14 cellular contexts compared by ENCODE assay signal in genomic region chr22:38292694-38293093, GRCh38. TPM values are rescaled to one million over a fixed set of nuclear protein-coding genes. Genes with fewer than 3 reads are reported as not detected.
DNase-seq lines count a peak whose midpoint lies in the region; ATAC-seq and TF ChIP-seq lines count a peak whose summit lies in the region.
"Had no signal": no experiment of that assay in that cellular context is flagged by ENCODE, and none has a peak within 500 bp of the region (broad histone marks: within the 10 kb centered on the region; RNA-seq: fewer than 3 reads in every experiment).

No MANE protein-coding gene starts in this region.

- H2AFZ ChIP-seq in mesenchymal stem cell (ENCODE audit: low read depth, low read length) = no peak overlapping the region
- no peak overlapping the region for H2AFZ ChIP-seq in GM23248

- no peak overlapping the region for H2BK5ac ChIP-seq in mesenchymal stem cell (ENCODE audit: low read depth, low read length, poor library complexity, severe bottlenecking)

- in situ Hi-C loops in GM23248 (cut with MboI) = no loop called here

- peaks cover 59% of the 10 kb centered on the region for H3K79me2 ChIP-seq in GM23248 (ENCODE audit: insufficient read depth)

- no peaks in the 10 kb centered on the region for H4K20me1 ChIP-seq in GM23248 (ENCODE audit: insufficient read depth)

- peaks cover 38% of the 10 kb centered on the region for H3K79me1 ChIP-seq in mesenchymal stem cell (replicated peaks; ENCODE audit: low read length, poor library complexity, severe bottlenecking)

- no peak overlapping the region for H4K8ac ChIP-seq in mesenchymal stem cell (ENCODE audit: low read length)

- H2BK12ac ChIP-seq in mesenchymal stem cell (ENCODE audit: low read length in 2 of 2) = no peak overlapping the region

- no peaks in the 10 kb centered on the region for H3K9me2 ChIP-seq in GM23248 (ENCODE audit: insufficient read depth)

- H2BK15ac ChIP-seq in mesenchymal stem cell (ENCODE audit: low read depth, poor library complexity, severe bottlenecking) = no peak overlapping the region

- peaks cover 86 to 91% of the 10 kb centered on the region in 2 experiments for H3K36me3 ChIP-seq in mesenchymal stem cell (ENCODE audit: control insufficient read depth in 1 of 2, insufficient read depth in 2 of 2, low read depth in 1 of 2, low read length in 2 of 2)
- peaks cover 41% of the 10 kb centered on the region for H3K36me3 ChIP-seq in GM23248 (ENCODE audit: low read depth)

- 86% methylated on average over 9 of the region's 9 CpGs for WGBS in mesenchymal stem cell
- 84 to 90% methylated on average over 9 of the region's 9 CpGs for WGBS in GM23248 (ENCODE audit: low coverage in 1 of 2, low lambda C conversion rate in 2 of 2, missing lambda C conversion rate in 2 of 2), 2 experiments

- H3K4me2 ChIP-seq in mesenchymal stem cell (ENCODE audit: low read length, poor library complexity, severe bottlenecking) (no peak overlapping the region), GM23248 (ENCODE audit: unreplicated experiment) (no peak overlapping the region)

- no peaks in the 10 kb centered on the region for H3K9me3 ChIP-seq in mesenchymal stem cell (ENCODE audit: control insufficient read depth, low read length)
- H3K9me3 ChIP-seq in GM23248 (ENCODE audit: low read depth) = no peaks in the 10 kb centered on the region

- no peak overlapping the region for H3K4ac ChIP-seq in mesenchymal stem cell (ENCODE audit: low read depth in 1 of 2, low read length in 2 of 2)

- H4K91ac ChIP-seq in mesenchymal stem cell (ENCODE audit: low read length) = no peak overlapping the region

- no peak overlapping the region for H3K9ac ChIP-seq in mesenchymal stem cell (ENCODE audit: low read length)
- no peak overlapping the region for H3K9ac ChIP-seq in GM23248

- peak; percentile 42 for DNase-seq in NB4 (ENCODE audit: low read depth)
- DNase-seq in choroid plexus epithelial cell (ENCODE audit: low read depth) = peak; percentile 93
- DNase-seq in mesenchymal stem cell = peak; percentile 69
- no peak for DNase-seq in substantia nigra (lab: John Stamatoyannopoulos, UW)
- no peak for DNase-seq in NCI-H1092 treated with DMSO at 0.1 percent for 48 hours (lab: John Stamatoyannopoulos, UW)
- DNase-seq in GM23248 = no peak
- no peak for DNase-seq in activated T-cell treated with anti-CD3 and anti-CD28 coated beads, Interleukin-2, amount 50 U/mL, for 1 hour
- DNase-seq: DMS79 treated with DMSO at 0.1 percent for 48 hours; hippocampal formation; NCI-H1105; PC-3; stimulated activated CD4-positive, alpha-beta T cell treated with anti-CD3 and anti-CD28 coated beads, Interleukin-12 subunit alpha, Interleukin-12 subunit beta, amount 100 ng/mL, for 4 hours; T-helper 2 cell had no signal

- H3F3A ChIP-seq in GM23248 (ENCODE audit: insufficient read depth) = peaks cover 19% of the 10 kb centered on the region

- no peak for TF ChIP-seq POLR2A in NB4 (IDR thresholded peaks at IDR 0.05; ENCODE audit: extremely low read depth, insufficient read length)

- H3K4me1 ChIP-seq in mesenchymal stem cell (ENCODE audit: control insufficient read depth, insufficient read depth, low read depth, low read length) = peaks cover 6% of the 10 kb centered on the region
- H3K4me1 ChIP-seq in GM23248 (ENCODE audit: insufficient read depth) = no peaks in the 10 kb centered on the region

- no peak overlapping the region for H3K23ac ChIP-seq in mesenchymal stem cell (ENCODE audit: low read length in 2 of 2)

- no peak for TF ChIP-seq CTCF in NB4 (IDR thresholded peaks at IDR 0.05; ENCODE audit: low read depth, low read length)
- TF ChIP-seq CTCF in choroid plexus epithelial cell (conservative IDR thresholded peaks at IDR 0.05; ENCODE audit: low read depth, low read length) = peak; percentile 16

- H3K18ac ChIP-seq in mesenchymal stem cell (ENCODE audit: low read depth in 1 of 2, low read length in 2 of 2) = no peak overlapping the region

- H3K27ac ChIP-seq in mesenchymal stem cell (ENCODE audit: low read length, poor library complexity, severe bottlenecking) = no peak overlapping the region
- peak overlapping the region; percentile 16 for H3K27ac ChIP-seq in substantia nigra (ENCODE audit: low read depth, low read length, poor library complexity, severe bottlenecking)
- no peak overlapping the region for H3K27ac ChIP-seq in GM23248

- ATAC-seq in GM19035 (IDR thresholded peaks at IDR 0.05; ENCODE audit: unreplicated experiment) = no peak
- ATAC-seq: PC-3 had no signal

- H3K27me3 ChIP-seq in mesenchymal stem cell (ENCODE audit: control insufficient read depth in 1 of 2, insufficient read depth in 1 of 2, low read length in 2 of 2) = no peaks in the 10 kb centered on the region
- H3K27me3 ChIP-seq in GM23248 (replicated peaks; ENCODE audit: insufficient read depth) = no peaks in the 10 kb centered on the region

- H3K4me3 ChIP-seq in NB4 (ENCODE audit: low read depth, low read length) (no peak overlapping the region), choroid plexus epithelial cell (ENCODE audit: low read depth, low read length) (no peak overlapping the region), mesenchymal stem cell (ENCODE audit: insufficient read depth in 1 of 2, low read depth in 1 of 2, low read length in 2 of 2) (no peak overlapping the region), GM23248 (no peak overlapping the region)

- no peak overlapping the region for H2BK120ac ChIP-seq in mesenchymal stem cell (ENCODE audit: low read depth, low read length)

- no peak overlapping the region for H2AK5ac ChIP-seq in mesenchymal stem cell (ENCODE audit: low read length, severe bottlenecking)

- no peak overlapping the region for H3K14ac ChIP-seq in mesenchymal stem cell (ENCODE audit: low read length in 2 of 2)

RNA-seq across cellular contexts. Expression of gene TMEM184B, which starts 19.9 kb away (rescaled TPM):
- 71.3 TPM for polyA plus RNA-seq in mesenchymal stem cell (2013, experiment 1 of 2)
- 71.6 TPM for polyA plus RNA-seq in mesenchymal stem cell (2013, experiment 2 of 2)
- total RNA-seq in GM23248 (2014; rRNA removed; shearing (Covaris generic)) = 73.2 and 91.0 TPM in 2 replicates
- 82.7 and 83.7 TPM in 2 replicates for polyA plus RNA-seq in GM23248 (2016; fragmentation: Nextera tagmentation; extraction: Ambion mirVana)

RNA-seq across cellular contexts. Expression of gene CSNK1E, which starts 24.5 kb away (rescaled TPM):
- polyA plus RNA-seq in mesenchymal stem cell (2013, experiment 1 of 2) = 175 TPM
- 170 TPM for polyA plus RNA-seq in mesenchymal stem cell (2013, experiment 2 of 2)
- 117 and 130 TPM in 2 replicates for total RNA-seq in GM23248 (2014; rRNA removed; shearing (Covaris generic))
- polyA plus RNA-seq in GM23248 (2016; fragmentation: Nextera tagmentation; extraction: Ambion mirVana) = 46.9 and 48.1 TPM in 2 replicates

Comparison
In these comparisons a context has a peak if more than half of its experiments do, and no peak if none do; other contexts are left out.
1. DNase-seq: peak in NB4 (single experiment), choroid plexus epithelial cell (single experiment) and mesenchymal stem cell (single experiment); none in substantia nigra (0 of 49), NCI-H1092 treated with DMSO at 0.1 percent for 48 hours (single experiment), GM23248 (single experiment) and activated T-cell treated with anti-CD3 and anti-CD28 coated beads, Interleukin-2, amount 50 U/mL, for 1 hour (single experiment).